Comparison of ENCODE assay signal across 8 cellular contexts in the genomic region with DNA sequence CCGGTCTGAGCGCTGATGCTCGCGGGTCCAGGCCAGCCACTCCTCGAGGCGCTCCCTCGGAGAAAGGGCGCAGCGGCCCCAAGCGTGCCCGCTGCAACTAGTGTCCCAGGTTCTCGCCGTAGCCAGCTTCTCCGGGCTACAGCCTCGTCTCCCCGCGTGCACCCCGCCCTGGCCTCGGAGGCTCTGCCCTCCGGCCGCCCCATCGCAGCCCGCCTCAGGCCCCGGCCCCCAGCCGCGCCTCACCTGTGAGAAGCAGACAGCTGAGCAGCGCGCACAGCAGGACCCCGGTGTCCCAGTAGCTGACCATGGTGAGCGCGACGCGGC. TPM values are rescaled to one million over a fixed set of nuclear protein-coding genes. Genes with fewer than 3 reads are reported as not detected.
DNase-seq lines count a peak whose midpoint lies in the region; ATAC-seq and TF ChIP-seq lines count a peak whose summit lies in the region.

No MANE protein-coding gene starts in this region.

- H3K4me1 ChIP-seq in osteoblast (ENCODE audit: insufficient read depth, low read length), result peaks cover 8% of the 10 kb centered on the region

- no peaks in the 10 kb centered on the region for H3K79me2 ChIP-seq in osteoblast (ENCODE audit: insufficient read depth, low read length)

- peaks cover 61% of the 10 kb centered on the region for H3K4me1 Mint-ChIP-seq in endothelial cell (ENCODE audit: unreplicated experiment)

- no peak for ATAC-seq in GM21515 (IDR thresholded peaks at IDR 0.05; ENCODE audit: unreplicated experiment)

- H3K9me3 Mint-ChIP-seq in endothelial cell (ENCODE audit: unreplicated experiment), result no peaks in the 10 kb centered on the region

- H3K27me3 Mint-ChIP-seq in endothelial cell (ENCODE audit: unreplicated experiment), result peaks cover 20% of the 10 kb centered on the region

- H3K27ac ChIP-seq in KOPT-K1 (ENCODE audit: low read depth, low read length, poor library complexity, severe bottlenecking) (peak overlapping the region; percentile 53), osteoblast (ENCODE audit: low read depth, low read length) (no peak overlapping the region)

- DNase-seq in Daoy (ENCODE audit: low read depth), result peak; percentile 25
- DNase-seq in endothelial cell (ENCODE audit: low spot score), result peak; percentile 23
- DNase-seq in osteoblast (ENCODE audit: insufficient read length, low spot score, missing footprints), result no peak
- no peak for DNase-seq in NCI-H187 treated with DMSO at 0.1 percent for 48 hours (lab: John Stamatoyannopoulos, UW)
- no peak for DNase-seq in activated CD4-positive, CD25-positive, alpha-beta regulatory T cell (lab: John Stamatoyannopoulos, UW)
- no peak for DNase-seq in SIG-M5 treated with dmso at 0.1 percent for 504 hours (lab: John Stamatoyannopoulos, UW; ENCODE audit: unreplicated experiment)

- H3K27ac Mint-ChIP-seq in endothelial cell (ENCODE audit: unreplicated experiment), result no peak overlapping the region

- peaks cover 42% of the 10 kb centered on the region for H3K36me3 Mint-ChIP-seq in endothelial cell (ENCODE audit: low read depth, unreplicated experiment)

- H3K36me3 ChIP-seq in KOPT-K1 (ENCODE audit: insufficient read depth, low read length), result no peaks in the 10 kb centered on the region
- no peaks in the 10 kb centered on the region for H3K36me3 ChIP-seq in osteoblast (ENCODE audit: insufficient read depth, low read length)

- H2AFZ ChIP-seq in osteoblast (ENCODE audit: low read length), result no peak overlapping the region

- TF ChIP-seq CTCF in endothelial cell (IDR thresholded peaks at IDR 0.05; ENCODE audit: unreplicated experiment), result no peak
- no peak for TF ChIP-seq CTCF in osteoblast (IDR thresholded peaks at IDR 0.05; ENCODE audit: extremely low read depth, low read depth, low read length)

- H3K9me3 ChIP-seq in KOPT-K1 (ENCODE audit: insufficient read depth, low read length, poor library complexity, severe bottlenecking), result no peaks in the 10 kb centered on the region
- no peaks in the 10 kb centered on the region for H3K9me3 ChIP-seq in osteoblast (ENCODE audit: low read depth, low read length)

- H4K20me1 ChIP-seq in osteoblast (ENCODE audit: insufficient read depth, low read length), result no peaks in the 10 kb centered on the region

- peak overlapping the region; percentile 58 for H3K4me2 ChIP-seq in osteoblast (ENCODE audit: insufficient read depth, low read length)

- H3K4me3 Mint-ChIP-seq in endothelial cell (ENCODE audit: unreplicated experiment), result peak overlapping the region; percentile 94

- H3K27me3 ChIP-seq in osteoblast (ENCODE audit: insufficient read depth, low read length), result peaks cover 89% of the 10 kb centered on the region

- peak overlapping the region; percentile 56 for H3K4me3 ChIP-seq in osteoblast (ENCODE audit: insufficient read depth, low read length)

RNA-seq across cellular contexts. Expression of a gene that starts 0.4 kb away (rescaled TPM):
- total RNA-seq in Daoy (2014; rRNA removed; shearing (Covaris generic)), result 4.2 and 5.4 TPM in 2 replicates
- total RNA-seq in endothelial cell (ENCODE audit: unreplicated experiment) (759 TPM), osteoblast (under 0.01 TPM in 1 of 2 replicates, not detected in the other)

Comparison
In these comparisons a context has a peak if more than half of its experiments do, and no peak if none do; other contexts are left out.
1. DNase-seq: peak in Daoy (single experiment) and endothelial cell (single experiment); none in osteoblast (single experiment), NCI-H187 treated with DMSO at 0.1 percent for 48 hours (single experiment), activated CD4-positive, CD25-positive, alpha-beta regulatory T cell (0 of 4) and SIG-M5 treated with dmso at 0.1 percent for 504 hours (single experiment).
2. RNA of a gene that starts 0.4 kb away (total RNA-seq): 759 TPM in endothelial cell (single experiment); 4.2 to 5.4 TPM in Daoy and under 0.01 TPM in osteoblast; every median in the first group is over 100 times any median in the second.